9 cellular contexts compared by ENCODE assay signal in the genomic region with DNA sequence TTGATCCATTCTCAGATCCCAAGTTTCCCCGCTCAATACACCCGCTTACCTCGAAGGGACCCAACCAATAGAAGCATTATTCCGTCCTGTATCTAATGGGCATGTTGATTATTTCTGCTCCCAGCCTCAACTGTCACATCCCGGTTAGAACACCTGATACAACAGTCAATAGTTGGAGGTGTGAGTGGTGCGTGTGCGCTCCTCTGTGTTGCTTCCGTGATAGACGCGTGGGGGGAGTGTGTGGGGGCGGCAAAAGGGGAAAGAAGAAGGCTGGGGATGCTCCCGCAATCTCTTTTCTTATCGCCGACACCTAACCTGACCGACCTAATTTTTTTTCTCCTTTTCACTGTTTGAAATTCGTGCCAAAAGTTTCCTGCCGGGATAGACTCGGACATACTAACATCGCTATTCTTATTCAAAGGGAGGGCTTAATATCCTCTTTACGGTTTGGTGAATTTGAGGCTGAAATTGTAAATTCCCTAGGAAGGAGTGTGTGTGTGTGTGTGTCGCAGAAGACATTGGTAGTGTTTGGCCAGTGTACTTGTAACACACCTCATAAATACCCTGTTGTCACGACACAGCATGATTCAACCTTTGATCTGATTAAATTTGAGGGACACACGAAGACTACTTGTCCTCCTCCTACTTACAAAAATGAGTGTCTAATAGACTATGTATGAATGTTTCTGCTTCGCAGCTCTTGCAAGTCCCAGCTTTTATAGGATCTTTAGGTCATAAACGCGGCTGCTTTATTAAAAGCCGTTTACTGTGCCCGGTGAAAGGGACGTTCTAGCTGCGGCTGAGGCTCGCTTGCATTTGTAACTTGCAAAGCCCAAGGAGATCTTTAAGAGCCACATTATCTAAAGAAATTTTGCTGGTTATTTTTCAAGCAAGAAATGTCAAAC. TPM values are rescaled to one million over a fixed set of nuclear protein-coding genes. Genes with fewer than 3 reads are reported as not detected.
A peak's percentile ranks its signal among the peaks of the same experiment; 100 is the strongest.
DNase-seq lines count a peak whose midpoint lies in the region; ATAC-seq and TF ChIP-seq lines count a peak whose summit lies in the region.
"Had no signal": no experiment of that assay in that cellular context is flagged by ENCODE, and none has a peak within 500 bp of the region (broad histone marks: within the 10 kb centered on the region; RNA-seq: fewer than 3 reads in every experiment).

No MANE protein-coding gene starts in this region.

- H3K4me1 Mint-ChIP-seq in nephron progenitor cell, result peaks cover 71% of the 10 kb centered on the region

- POLR2A ChIA-PET in SK-N-SH (lab: Yijun Ruan, JAX) (interaction anchor here (2.0 kb wide), 1 partner anchor 17 kb away, joined by 12 read pairs; no protein-coding TSS in a partner anchor), HEK293 (lab: Yijun Ruan, JAX) (interaction anchor here (1.7 kb wide), 1 partner anchor 9 kb away, joined by 8 read pairs; no protein-coding TSS in a partner anchor)

- peaks cover 37% of the 10 kb centered on the region for H3K27me3 ChIP-seq in SK-N-SH (ENCODE audit: insufficient read depth)

- CTCF ChIA-PET in SK-N-SH (lab: Yijun Ruan, JAX) (interaction anchor here (0.6 to 1.6 kb wide), 5 partner anchors 24 to 741 kb away, joined by 3 to 5 read pairs (median 4); no protein-coding TSS in a partner anchor), HEK293 (lab: Yijun Ruan, JAX) (no interaction called here)

- WGBS in SK-N-SH (ENCODE audit: low lambda C conversion rate), result 78% methylated on average over 30 of the region's 31 CpGs

- DNase-seq in SK-N-SH, result no peak
- no peak for DNase-seq in coronary artery (ENCODE audit: low spot score)
- DNase-seq in nephron progenitor cell, result no peak
- no peak for DNase-seq in activated effector memory CD4-positive, alpha-beta T cell treated with anti-CD3 and anti-CD28 coated beads, Interleukin-2, amount 50 U/mL, for 16 hours
- no peak for DNase-seq in CD1c-positive myeloid dendritic cell (ENCODE audit: extremely low spot score)
- DNase-seq: nucleus accumbens had no signal

- H3F3A ChIP-seq in SK-N-SH (replicated peaks; ENCODE audit: insufficient read depth), result no peaks in the 10 kb centered on the region

- H3K27ac ChIP-seq in SK-N-SH (ENCODE audit: low read depth in 2 of 2, low read length in 1 of 2) (no peak overlapping the region), HEK293 (ENCODE audit: extremely low read depth, low read depth, low read length) (no peak overlapping the region), coronary artery (no peak overlapping the region)

- no peaks in the 10 kb centered on the region for H3K36me3 Mint-ChIP-seq in nephron progenitor cell (ENCODE audit: low read depth)

- peaks cover 46% of the 10 kb centered on the region for H3K27me3 Mint-ChIP-seq in nephron progenitor cell (ENCODE audit: low read depth, poor library complexity)

- peak overlapping the region; percentile 98 for H3K4me3 Mint-ChIP-seq in nephron progenitor cell

- no peaks in the 10 kb centered on the region for H3K9me2 ChIP-seq in SK-N-SH

- no peak for TF ChIP-seq CTCF in SK-N-SH (IDR thresholded peaks at IDR 0.05)
- TF ChIP-seq CTCF in HEK293 (tag by site-specific recombination; IDR thresholded peaks at IDR 0.05), result no peak
- TF ChIP-seq CTCF in coronary artery (IDR thresholded peaks at IDR 0.05), result no peak
- no peak for TF ChIP-seq CTCF in nephron progenitor cell (IDR thresholded peaks at IDR 0.05)

- H3K9me3 ChIP-seq in SK-N-SH, result no peaks in the 10 kb centered on the region
- H3K9me3 ChIP-seq in HEK293 (ENCODE audit: control insufficient read depth, insufficient read depth, low read depth, low read length), result no peaks in the 10 kb centered on the region

- H3K27ac Mint-ChIP-seq in nephron progenitor cell, result no peak overlapping the region

- H2AFZ ChIP-seq in SK-N-SH (ENCODE audit: low read depth), result no peak overlapping the region

- H3K79me2 ChIP-seq in SK-N-SH (ENCODE audit: insufficient read depth), result no peaks in the 10 kb centered on the region

- H3K4me1 ChIP-seq in SK-N-SH (ENCODE audit: control insufficient read depth in 1 of 2, insufficient read depth in 2 of 2, low read depth in 1 of 2, low read length in 1 of 2), result peaks cover 0 to 14% of the 10 kb centered on the region in 2 experiments; a peak in 3 of 4 replicates
- H3K4me1 ChIP-seq in HEK293 (ENCODE audit: control insufficient read depth, insufficient read depth, low read length), result peaks cover 39% of the 10 kb centered on the region

- H3K4me2 ChIP-seq in SK-N-SH, result peak overlapping the region; percentile 96; the same call in 1 of the 2 replicates

- H3K36me3 ChIP-seq in SK-N-SH (replicated peaks in 1 of 2; ENCODE audit: control insufficient read depth in 1 of 2, insufficient read depth in 2 of 2, low read length in 1 of 2) (no peaks in the 10 kb centered on the region), HEK293 (ENCODE audit: control insufficient read depth in 2 of 2, insufficient read depth in 1 of 2, low read length in 2 of 2) (no peaks in the 10 kb centered on the region)

- H4K20me1 ChIP-seq in SK-N-SH (ENCODE audit: insufficient read depth), result no peaks in the 10 kb centered on the region

- H3K4me3 ChIP-seq in SK-N-SH (ENCODE audit: low read depth in 2 of 2, low read length in 1 of 2) (peak overlapping the region; percentile 67 to 75; a peak in 2 of 4 replicates), HEK293 (ENCODE audit: low read depth, low read length) (no peak overlapping the region), coronary artery (peak overlapping the region; percentile 56)

- no peak for TF ChIP-seq EP300 in SK-N-SH (IDR thresholded peaks at IDR 0.05; ENCODE audit: borderline replicate concordance in 1 of 2, low read depth in 1 of 2, low read length in 1 of 2)

- ATAC-seq in SK-N-SH treated with all-trans-retinoic acid at 6 μM for 48 hours (no peak), GM21737 (IDR thresholded peaks at IDR 0.05; ENCODE audit: unreplicated experiment) (no peak)

- no peaks in the 10 kb centered on the region for H3K9me3 Mint-ChIP-seq in nephron progenitor cell

- H3K9ac ChIP-seq in SK-N-SH, result no peak overlapping the region

- TF ChIP-seq RAD21 in SK-N-SH (IDR thresholded peaks at IDR 0.05; ENCODE audit: low read length), result no peak

TF ChIP-seq in SK-N-SH, 30 proteins besides CTCF, POLR2A, EP300 and RAD21 (continues in another document):
- TF ChIP-seq CHD2 (IDR thresholded peaks at IDR 0.05; ENCODE audit: low read length, partially characterized antibody), result no peak
- TF ChIP-seq TAF1 (IDR thresholded peaks at IDR 0.05; ENCODE audit: borderline replicate concordance, low read depth, low read length), result no peak
- TF ChIP-seq, protein P1, sequence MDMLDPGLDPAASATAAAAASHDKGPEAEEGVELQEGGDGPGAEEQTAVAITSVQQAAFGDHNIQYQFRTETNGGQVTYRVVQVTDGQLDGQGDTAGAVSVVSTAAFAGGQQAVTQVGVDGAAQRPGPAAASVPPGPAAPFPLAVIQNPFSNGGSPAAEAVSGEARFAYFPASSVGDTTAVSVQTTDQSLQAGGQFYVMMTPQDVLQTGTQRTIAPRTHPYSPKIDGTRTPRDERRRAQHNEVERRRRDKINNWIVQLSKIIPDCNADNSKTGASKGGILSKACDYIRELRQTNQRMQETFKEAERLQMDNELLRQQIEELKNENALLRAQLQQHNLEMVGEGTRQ (IDR thresholded peaks at IDR 0.05; ENCODE audit: borderline replicate concordance, low read depth, low read length), result no peak
- TF ChIP-seq FOXM1 (IDR thresholded peaks at IDR 0.05; ENCODE audit: low read depth), result no peak
- no peak for TF ChIP-seq FOSL2 (IDR thresholded peaks at IDR 0.05; ENCODE audit: borderline replicate concordance, low read depth)

TF ChIP-seq in HEK293, 187 proteins besides CTCF, POLR2A, EP300 and RAD21 (continues in another document):
- TF ChIP-seq, protein P2, sequence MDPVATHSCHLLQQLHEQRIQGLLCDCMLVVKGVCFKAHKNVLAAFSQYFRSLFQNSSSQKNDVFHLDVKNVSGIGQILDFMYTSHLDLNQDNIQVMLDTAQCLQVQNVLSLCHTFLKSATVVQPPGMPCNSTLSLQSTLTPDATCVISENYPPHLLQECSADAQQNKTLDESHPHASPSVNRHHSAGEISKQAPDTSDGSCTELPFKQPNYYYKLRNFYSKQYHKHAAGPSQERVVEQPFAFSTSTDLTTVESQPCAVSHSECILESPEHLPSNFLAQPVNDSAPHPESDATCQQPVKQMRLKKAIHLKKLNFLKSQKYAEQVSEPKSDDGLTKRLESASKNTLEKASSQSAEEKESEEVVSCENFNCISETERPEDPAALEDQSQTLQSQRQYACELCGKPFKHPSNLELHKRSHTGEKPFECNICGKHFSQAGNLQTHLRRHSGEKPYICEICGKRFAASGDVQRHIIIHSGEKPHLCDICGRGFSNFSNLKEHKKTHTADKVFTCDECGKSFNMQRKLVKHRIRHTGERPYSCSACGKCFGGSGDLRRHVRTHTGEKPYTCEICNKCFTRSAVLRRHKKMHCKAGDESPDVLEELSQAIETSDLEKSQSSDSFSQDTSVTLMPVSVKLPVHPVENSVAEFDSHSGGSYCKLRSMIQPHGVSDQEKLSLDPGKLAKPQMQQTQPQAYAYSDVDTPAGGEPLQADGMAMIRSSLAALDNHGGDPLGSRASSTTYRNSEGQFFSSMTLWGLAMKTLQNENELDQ (tag by site-specific recombination; IDR thresholded peaks at IDR 0.05; ENCODE audit: low read depth), result no peak
- TF ChIP-seq, protein P3, sequence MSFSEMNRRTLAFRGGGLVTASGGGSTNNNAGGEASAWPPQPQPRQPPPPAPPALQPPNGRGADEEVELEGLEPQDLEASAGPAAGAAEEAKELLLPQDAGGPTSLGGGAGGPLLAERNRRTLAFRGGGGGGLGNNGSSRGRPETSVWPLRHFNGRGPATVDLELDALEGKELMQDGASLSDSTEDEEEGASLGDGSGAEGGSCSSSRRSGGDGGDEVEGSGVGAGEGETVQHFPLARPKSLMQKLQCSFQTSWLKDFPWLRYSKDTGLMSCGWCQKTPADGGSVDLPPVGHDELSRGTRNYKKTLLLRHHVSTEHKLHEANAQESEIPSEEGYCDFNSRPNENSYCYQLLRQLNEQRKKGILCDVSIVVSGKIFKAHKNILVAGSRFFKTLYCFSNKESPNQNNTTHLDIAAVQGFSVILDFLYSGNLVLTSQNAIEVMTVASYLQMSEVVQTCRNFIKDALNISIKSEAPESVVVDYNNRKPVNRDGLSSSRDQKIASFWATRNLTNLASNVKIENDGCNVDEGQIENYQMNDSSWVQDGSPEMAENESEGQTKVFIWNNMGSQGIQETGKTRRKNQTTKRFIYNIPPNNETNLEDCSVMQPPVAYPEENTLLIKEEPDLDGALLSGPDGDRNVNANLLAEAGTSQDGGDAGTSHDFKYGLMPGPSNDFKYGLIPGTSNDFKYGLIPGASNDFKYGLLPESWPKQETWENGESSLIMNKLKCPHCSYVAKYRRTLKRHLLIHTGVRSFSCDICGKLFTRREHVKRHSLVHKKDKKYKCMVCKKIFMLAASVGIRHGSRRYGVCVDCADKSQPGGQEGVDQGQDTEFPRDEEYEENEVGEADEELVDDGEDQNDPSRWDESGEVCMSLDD (tag by site-specific recombination; IDR thresholded peaks at IDR 0.05), result no peak

RNA-seq across cellular contexts. Expression of a gene that starts 1.5 kb away (rescaled TPM):
- polyA plus RNA-seq in SK-N-SH (2012; rRNA removed), result 0.25 and 0.45 TPM in 2 replicates
- polyA plus RNA-seq in SK-N-SH (2012; cell fraction: cytosol; rRNA removed), result 0.55 and 0.71 TPM in 2 replicates
- polyA plus RNA-seq in SK-N-SH (2012; cell fraction: nucleus; rRNA removed), result 0.45 and 0.51 TPM in 2 replicates
